ENCODE assay signal across 9 cellular contexts in the genomic region with DNA sequence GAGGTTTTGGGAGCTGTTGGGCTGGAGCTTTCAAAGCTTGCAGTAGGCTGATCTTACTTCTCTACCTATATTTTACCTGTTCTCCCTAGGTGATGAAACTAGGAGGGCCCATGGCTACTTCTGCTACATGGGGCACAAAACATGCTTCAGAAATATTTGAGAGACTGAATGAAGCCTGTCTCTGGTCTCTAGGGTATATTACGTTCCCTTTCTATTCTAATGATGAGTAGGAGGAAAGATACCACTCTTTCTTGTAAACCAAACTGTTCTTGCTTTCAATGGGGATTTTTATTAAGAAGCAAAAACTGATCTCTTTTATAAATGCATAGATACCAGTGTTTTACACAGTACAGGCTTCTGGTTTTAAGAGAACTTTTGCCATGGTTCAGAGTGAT.
DNase-seq lines count a peak whose midpoint lies in the region; ATAC-seq, FAIRE-seq and TF ChIP-seq lines count a peak whose summit lies in the region.
"Had no signal": no experiment of that assay in that cellular context is flagged by ENCODE, and none has a peak within 500 bp of the region (broad histone marks: within the 10 kb centered on the region; RNA-seq: fewer than 3 reads in every experiment).

No MANE protein-coding gene starts in this region.

- no peak overlapping the region for H2AFZ ChIP-seq in astrocyte (ENCODE audit: low read depth, low read length)

- WGBS in small intestine, 3 donors: 67 to 97% (median 84%) methylated on average over 1 of the region's 1 CpG

- TF ChIP-seq CTCF in astrocyte (IDR thresholded peaks at IDR 0.05; ENCODE audit: insufficient read depth, low read depth, low read length): no peak
- TF ChIP-seq CTCF in nephron progenitor cell (IDR thresholded peaks at IDR 0.05): no peak

- H3K4me1 Mint-ChIP-seq in astrocyte (ENCODE audit: low read depth, unreplicated experiment) (peaks cover 73% of the 10 kb centered on the region), nephron progenitor cell (peaks cover 61% of the 10 kb centered on the region)

- H3K36me3 ChIP-seq in astrocyte (ENCODE audit: insufficient read depth, low read length) (no peaks in the 10 kb centered on the region), small intestine (ENCODE audit: control insufficient read depth in 2 of 2, insufficient read depth in 2 of 2, low read length in 2 of 2) (no peaks in the 10 kb centered on the region)

- FAIRE-seq in astrocyte (lab: Jason Lieb, UNC) (no peak), small intestine (lab: Jason Lieb, UNC) (no peak), frontal cortex (lab: Jason Lieb, UNC) (no peak)

- H3K27me3 Mint-ChIP-seq in astrocyte (ENCODE audit: low read depth, unreplicated experiment) (no peaks in the 10 kb centered on the region), nephron progenitor cell (ENCODE audit: low read depth, poor library complexity) (peaks cover 8% of the 10 kb centered on the region)

- H3K4me3 Mint-ChIP-seq in astrocyte (ENCODE audit: unreplicated experiment) (no peak overlapping the region), nephron progenitor cell (no peak overlapping the region)

- H3K27ac Mint-ChIP-seq in astrocyte (ENCODE audit: unreplicated experiment) (no peak overlapping the region), nephron progenitor cell (no peak overlapping the region)

- peaks cover 16% of the 10 kb centered on the region for H3K36me3 Mint-ChIP-seq in astrocyte (ENCODE audit: low read depth, unreplicated experiment)
- peaks cover 15% of the 10 kb centered on the region for H3K36me3 Mint-ChIP-seq in nephron progenitor cell (ENCODE audit: low read depth)

- H3K4me1 ChIP-seq in astrocyte (ENCODE audit: insufficient read depth, low read length) (peaks cover 31% of the 10 kb centered on the region), small intestine (ENCODE audit: control insufficient read depth in 2 of 2, insufficient read depth in 1 of 2, low read depth in 1 of 2, low read length in 1 of 2) (peaks cover 9 to 14% of the 10 kb centered on the region in 2 donors)

- DNase-seq in astrocyte (ENCODE audit: low read depth): no peak
- no peak for DNase-seq in small intestine
- DNase-seq in frontal cortex (ENCODE audit: low spot score in 2 of 2): no peak
- no peak for DNase-seq in nephron progenitor cell
- DNase-seq in germinal center (ENCODE audit: low spot score): no peak
- no peak for DNase-seq in EL
- DNase-seq: NCI-H2081 had no signal

- H3K27me3 ChIP-seq in astrocyte (ENCODE audit: insufficient read depth, low read length) (no peaks in the 10 kb centered on the region), small intestine (ENCODE audit: control insufficient read depth in 2 of 2, insufficient read depth in 2 of 2, low read length in 2 of 2) (no peaks in the 10 kb centered on the region)

- H3K9ac ChIP-seq in astrocyte (ENCODE audit: low read length): no peak overlapping the region

- peak; percentile 48 for ATAC-seq in GM18868 (IDR thresholded peaks at IDR 0.05; ENCODE audit: unreplicated experiment)
- ATAC-seq in HG02884 (IDR thresholded peaks at IDR 0.05; ENCODE audit: unreplicated experiment): peak; percentile 51

- H3K9me3 Mint-ChIP-seq in astrocyte (ENCODE audit: unreplicated experiment): no peaks in the 10 kb centered on the region
- peaks cover 11% of the 10 kb centered on the region for H3K9me3 Mint-ChIP-seq in nephron progenitor cell

- H3K4me2 ChIP-seq in astrocyte (ENCODE audit: low read length): peak overlapping the region; percentile 30

- H3K4me3 ChIP-seq in astrocyte (ENCODE audit: insufficient read depth, low read depth, low read length) (no peak overlapping the region), small intestine (ENCODE audit: low read depth in 1 of 2, low read length in 2 of 2) (no peak overlapping the region)

- peaks cover 77% of the 10 kb centered on the region for H4K20me1 ChIP-seq in astrocyte (ENCODE audit: insufficient read depth, low read length)

- H3K27ac ChIP-seq in astrocyte (ENCODE audit: low read depth, low read length) (no peak overlapping the region), small intestine (ENCODE audit: low read depth in 1 of 2, low read length in 1 of 2) (peak overlapping the region; percentile 35 to 62)

- H3K9me3 ChIP-seq in astrocyte (ENCODE audit: insufficient read depth, low read depth, low read length): no peaks in the 10 kb centered on the region
- no peaks in the 10 kb centered on the region for H3K9me3 ChIP-seq in small intestine (ENCODE audit: control insufficient read depth, low read depth)

- peaks cover 86% of the 10 kb centered on the region for H3K79me2 ChIP-seq in astrocyte (ENCODE audit: insufficient read depth, low read length)
